ENCODE assay signal across 8 cellular contexts in the genomic region with DNA sequence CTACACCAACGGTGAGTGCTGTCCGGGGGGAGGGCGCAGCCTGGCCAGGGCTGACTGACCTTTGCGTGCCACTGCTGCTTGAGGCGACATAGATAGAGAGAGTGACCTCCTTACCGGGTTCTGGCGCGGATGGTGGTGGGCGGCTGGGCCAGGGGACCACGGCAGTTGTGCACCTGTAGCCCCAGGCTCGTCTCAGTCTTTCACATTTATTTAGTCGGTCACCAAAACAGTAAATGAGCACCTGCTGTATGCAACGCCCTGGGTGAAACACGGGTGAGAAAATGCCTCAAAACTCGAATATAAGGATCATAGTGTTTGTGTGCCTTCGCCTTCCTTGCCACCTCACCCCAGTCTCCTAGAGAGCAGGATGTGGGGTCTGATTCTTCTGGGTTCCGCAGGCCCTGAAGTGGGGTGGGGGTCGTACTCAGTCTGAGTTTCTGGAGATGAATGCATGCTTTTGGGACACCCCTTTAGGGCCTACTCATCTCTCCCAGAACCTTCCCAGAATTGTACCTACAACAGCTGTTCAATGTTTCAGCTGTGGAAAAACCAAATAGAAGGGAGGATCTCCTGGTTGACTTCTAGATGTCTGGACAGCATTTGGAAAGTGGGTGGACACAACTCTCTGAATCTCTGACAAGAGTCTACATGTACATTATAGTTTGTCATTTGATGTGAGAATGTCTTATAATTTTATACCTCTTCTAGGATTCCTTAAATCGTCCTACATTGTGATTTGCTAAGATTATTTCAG. TPM values are rescaled to one million over a fixed set of nuclear protein-coding genes. Genes with fewer than 3 reads are reported as not detected.
DNase-seq lines count a peak whose midpoint lies in the region; ATAC-seq, FAIRE-seq and TF ChIP-seq lines count a peak whose summit lies in the region.

No MANE protein-coding gene starts in this region.

- ATAC-seq in HG02678 (IDR thresholded peaks at IDR 0.05; ENCODE audit: unreplicated experiment), result peak; percentile 5
- ATAC-seq in naive thymus-derived CD4-positive, alpha-beta T cell, result peak; percentile 1

- POLR2A ChIA-PET in naive thymus-derived CD4-positive, alpha-beta T cell (lab: Charles Lee), result interaction anchor here (1.0 to 2.0 kb wide), 4 partner anchors 7 to 646 kb away, joined by 4 to 16 read pairs (median 7); a partner anchor contains a TSS

- peak overlapping the region; percentile 98 for H3K27ac Mint-ChIP-seq in T-helper 2 cell treated with Interferon-gamma antibody and Interleukin-4, amounts not matched to agents 5 μg/mL and 100 μg/mL, for 36 hours
- peak overlapping the region; percentile 94 to 100 (median 99) for H3K27ac Mint-ChIP-seq in naive thymus-derived CD4-positive, alpha-beta T cell

- H3K4me3 ChIP-seq in epithelial cell of proximal tubule (ENCODE audit: low read depth, low read length), result peak overlapping the region; percentile 92
- peak overlapping the region; percentile 76 for H3K4me3 ChIP-seq in naive thymus-derived CD4-positive, alpha-beta T cell (ENCODE audit: low read length)

- H3K9me3 ChIP-seq in naive thymus-derived CD4-positive, alpha-beta T cell (ENCODE audit: control insufficient read depth in 2 of 3, low read length in 3 of 3), result no peaks in the 10 kb centered on the region

- H3K9me3 Mint-ChIP-seq in T-helper 2 cell treated with Interferon-gamma antibody and Interleukin-4, amounts not matched to agents 5 μg/mL and 100 μg/mL, for 36 hours, result no peaks in the 10 kb centered on the region
- peaks cover 0 to 2% (median 0%) of the 10 kb centered on the region in 11 donors for H3K9me3 Mint-ChIP-seq in naive thymus-derived CD4-positive, alpha-beta T cell

- DNase-seq in G401 (ENCODE audit: low spot score) (peak; percentile 2), epithelial cell of proximal tubule (ENCODE audit: low read depth) (no peak), SHP77 treated with DMSO at 0.1 percent for 48 hours (lab: John Stamatoyannopoulos, UW) (no peak), urothelium cell line (ENCODE audit: low spot score) (no peak), middle frontal gyrus (ENCODE audit: extremely low spot score, low spot score) (no peak)
- peak; percentile 12 for DNase-seq in T-helper 2 cell treated with Interferon-gamma antibody and Interleukin-4, amounts not matched to agents 5 μg/mL and 100 μg/mL, for 36 hours (ENCODE audit: low spot score)
- DNase-seq in naive thymus-derived CD4-positive, alpha-beta T cell, result peak in 7 of 9 donors; percentile 7 to 41 (median 12)

- no peaks in the 10 kb centered on the region for H3K27me3 Mint-ChIP-seq in T-helper 2 cell treated with Interferon-gamma antibody and Interleukin-4, amounts not matched to agents 5 μg/mL and 100 μg/mL, for 36 hours (ENCODE audit: low read depth)
- H3K27me3 Mint-ChIP-seq in naive thymus-derived CD4-positive, alpha-beta T cell, result no peaks in the 10 kb centered on the region

- H3K27me3 ChIP-seq in naive thymus-derived CD4-positive, alpha-beta T cell (ENCODE audit: control insufficient read depth in 2 of 2, insufficient read depth in 2 of 2, low read length in 2 of 2), result no peaks in the 10 kb centered on the region

- peak overlapping the region; percentile 91 for H3K27ac ChIP-seq in naive thymus-derived CD4-positive, alpha-beta T cell (ENCODE audit: low read depth, low read length)

- H3K4me3 Mint-ChIP-seq in T-helper 2 cell treated with Interferon-gamma antibody and Interleukin-4, amounts not matched to agents 5 μg/mL and 100 μg/mL, for 36 hours, result peak overlapping the region; percentile 98
- H3K4me3 Mint-ChIP-seq in naive thymus-derived CD4-positive, alpha-beta T cell, result peak overlapping the region; percentile 89 to 100 (median 98)

- intact Hi-C loops in naive thymus-derived CD4-positive, alpha-beta T cell (cut with micrococcal nuclease), result loop anchor here (2.0 to 5.0 kb wide), 3 partner anchors 62 to 682 kb away; a partner anchor contains a TSS

- H3K36me3 Mint-ChIP-seq in T-helper 2 cell treated with Interferon-gamma antibody and Interleukin-4, amounts not matched to agents 5 μg/mL and 100 μg/mL, for 36 hours (ENCODE audit: low read depth), result peaks cover 12% of the 10 kb centered on the region
- H3K36me3 Mint-ChIP-seq in naive thymus-derived CD4-positive, alpha-beta T cell, result peaks cover 0 to 9% (median 0%) of the 10 kb centered on the region in 5 donors

- peaks cover 7 to 9% of the 10 kb centered on the region in 2 donors for H3K4me1 ChIP-seq in naive thymus-derived CD4-positive, alpha-beta T cell (ENCODE audit: control insufficient read depth in 2 of 2, insufficient read depth in 2 of 2, low read length in 2 of 2)

- FAIRE-seq in urothelium cell line (lab: Jason Lieb, UNC), result no peak

- no peak for TF ChIP-seq CTCF in epithelial cell of proximal tubule (conservative IDR thresholded peaks at IDR 0.05; ENCODE audit: low read depth, low read length)

- CTCF ChIA-PET in naive thymus-derived CD4-positive, alpha-beta T cell (lab: Charles Lee), result no interaction called here

- H3K36me3 ChIP-seq in naive thymus-derived CD4-positive, alpha-beta T cell (ENCODE audit: control insufficient read depth in 2 of 3, insufficient read depth in 3 of 3, low read length in 3 of 3), result peaks cover 0 to 6% (median 0%) of the 10 kb centered on the region in 3 experiments

- in situ Hi-C loops in G401 (cut with HindIII; ENCODE audit: low sequenced_read_pairs), result no loop called here

- H3K4me1 Mint-ChIP-seq in T-helper 2 cell treated with Interferon-gamma antibody and Interleukin-4, amounts not matched to agents 5 μg/mL and 100 μg/mL, for 36 hours (ENCODE audit: low read depth), result peaks cover 16% of the 10 kb centered on the region
- peaks cover 13 to 40% (median 26%) of the 10 kb centered on the region in 7 donors for H3K4me1 Mint-ChIP-seq in naive thymus-derived CD4-positive, alpha-beta T cell

RNA-seq across cellular contexts. Expression of a gene that starts 0.8 kb away (rescaled TPM):
- 6.8 and 8.0 TPM in 2 replicates for total RNA-seq in G401 (2014; rRNA removed; shearing (Covaris generic))
- 12.9 and 13.7 TPM in 2 replicates for total RNA-seq in epithelial cell of proximal tubule
- 10 to 100 TPM; 13.6 to 30.9 (median 16.0) TPM for total RNA-seq in naive thymus-derived CD4-positive, alpha-beta T cell
- polyA plus RNA-seq in naive thymus-derived CD4-positive, alpha-beta T cell, result 1 to 10 TPM; 5.6 to 9.6 TPM

RNA-seq across cellular contexts. Expression of a gene that starts 16.7 kb away (rescaled TPM):
- 29.6 and 41.2 TPM in 2 replicates for total RNA-seq in G401 (2014; rRNA removed; shearing (Covaris generic))
- 21.4 and 31.8 TPM in 2 replicates for total RNA-seq in epithelial cell of proximal tubule
- 10 to 100 TPM; 34.6 to 50.0 (median 40.9) TPM for total RNA-seq in naive thymus-derived CD4-positive, alpha-beta T cell
- 10 to 100 TPM; 30.2 to 35.4 TPM for polyA plus RNA-seq in naive thymus-derived CD4-positive, alpha-beta T cell

Comparison
In these comparisons a context has a peak if more than half of its experiments do, and no peak if none do; other contexts are left out.
1. DNase-seq: peak in G401 (single experiment), T-helper 2 cell treated with Interferon-gamma antibody and Interleukin-4, amounts not matched to agents 5 μg/mL and 100 μg/mL, for 36 hours (single experiment) and naive thymus-derived CD4-positive, alpha-beta T cell (7 of 9); none in epithelial cell of proximal tubule (single experiment), SHP77 treated with DMSO at 0.1 percent for 48 hours (single experiment), urothelium cell line (single experiment) and middle frontal gyrus (single experiment).